In the genomic region with DNA sequence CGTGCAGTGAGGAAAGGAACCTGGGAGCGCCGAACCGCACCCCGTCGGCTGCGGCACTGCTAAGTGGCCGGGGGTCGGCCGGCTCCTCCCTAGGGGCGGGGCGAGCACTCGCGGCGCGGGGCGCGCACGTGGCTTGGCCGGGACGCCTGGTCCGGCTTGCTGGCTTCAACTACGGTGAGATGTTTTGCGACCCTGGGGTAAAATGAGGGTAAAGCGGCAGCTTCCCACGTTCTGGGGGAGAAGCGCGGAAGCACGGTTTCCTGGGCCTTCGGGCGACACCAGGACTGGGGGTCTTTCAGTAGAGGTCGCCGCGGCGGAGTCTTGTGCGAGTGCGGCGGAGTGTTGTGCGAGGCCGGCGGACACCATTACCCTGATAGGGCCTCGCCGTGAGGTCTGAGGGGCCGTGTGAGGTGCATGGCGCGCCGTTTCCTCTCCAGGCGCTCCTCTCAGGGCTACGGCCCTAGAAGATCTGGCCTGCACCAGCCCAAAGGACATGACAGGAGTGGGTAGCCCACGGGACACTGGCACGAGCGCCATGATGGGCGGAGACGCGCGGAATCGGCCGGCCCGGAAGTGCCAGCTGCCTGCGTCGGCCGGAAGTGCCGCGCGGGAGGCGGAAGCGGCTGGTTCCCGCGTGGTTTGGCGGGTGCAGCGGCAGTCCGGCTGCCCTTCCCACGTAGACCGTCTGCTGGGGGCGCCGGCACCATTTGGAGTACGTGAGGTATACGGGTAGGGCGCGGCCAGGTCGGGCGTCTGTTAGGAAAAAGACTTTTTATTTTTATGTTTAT, we compare ENCODE assay signal across 8 cellular contexts. TPM values are rescaled to one million over a fixed set of nuclear protein-coding genes. Genes with fewer than 3 reads are reported as not detected.
DNase-seq lines count a peak whose midpoint lies in the region; ATAC-seq and TF ChIP-seq lines count a peak whose summit lies in the region.

A gene with protein sequence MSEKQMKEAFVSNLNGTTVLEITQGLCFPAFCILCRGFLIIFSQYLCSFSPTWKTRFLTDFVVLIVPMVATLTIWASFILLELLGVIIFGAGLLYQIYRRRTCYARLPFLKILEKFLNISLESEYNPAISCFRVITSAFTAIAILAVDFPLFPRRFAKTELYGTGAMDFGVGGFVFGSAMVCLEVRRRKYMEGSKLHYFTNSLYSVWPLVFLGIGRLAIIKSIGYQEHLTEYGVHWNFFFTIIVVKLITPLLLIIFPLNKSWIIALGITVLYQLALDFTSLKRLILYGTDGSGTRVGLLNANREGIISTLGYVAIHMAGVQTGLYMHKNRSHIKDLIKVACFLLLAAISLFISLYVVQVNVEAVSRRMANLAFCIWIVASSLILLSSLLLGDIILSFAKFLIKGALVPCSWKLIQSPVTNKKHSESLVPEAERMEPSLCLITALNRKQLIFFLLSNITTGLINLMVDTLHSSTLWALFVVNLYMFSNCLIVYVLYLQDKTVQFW (plus strand): TSS at position 107 of the 788 bp plus-strand sequence. CDS start 2,115 bp downstream, outside the sequence.

- H3K27me3 ChIP-seq in PC-9 (ENCODE audit: insufficient read depth, low read depth), result no peaks in the 10 kb centered on the region
- no peaks in the 10 kb centered on the region for H3K27me3 ChIP-seq in mucosa of stomach (ENCODE audit: control insufficient read depth, insufficient read depth, low read length)

- H3K36me3 ChIP-seq in PC-9 (ENCODE audit: low read depth) (peaks cover 5% of the 10 kb centered on the region; the same call in 1 of the 2 replicates), mucosa of stomach (ENCODE audit: control insufficient read depth, insufficient read depth, low read length) (no peaks in the 10 kb centered on the region)

- POLR2A ChIA-PET in PC-9 (lab: Charles Lee; ENCODE audit: unreplicated experiment), result interaction anchor here (0.6 to 1.0 kb wide), 3 partner anchors 10 to 803 kb away, joined by 3 to 5 read pairs (median 3); a partner anchor contains a TSS

- intact Hi-C loops in PC-9 (cut with micrococcal nuclease; ENCODE audit: unreplicated experiment), result loop anchor here (1.0 to 2.0 kb wide), 2 partner anchors 9 to 48 kb away; a partner anchor contains a TSS

- H3F3A ChIP-seq in PC-9 (ENCODE audit: insufficient read depth, low read depth), result peaks cover 22% of the 10 kb centered on the region; the same call in 1 of the 2 replicates

- TF ChIP-seq CTCF in PC-9 (conservative IDR thresholded peaks at IDR 0.05) (no peak), epithelial cell of proximal tubule (conservative IDR thresholded peaks at IDR 0.05; ENCODE audit: low read depth, low read length) (no peak)

- peak; percentile 68 for ATAC-seq in GM21529 (IDR thresholded peaks at IDR 0.05; ENCODE audit: unreplicated experiment)

- peak within 1 kb of the TSS; percentile 98 for H2AFZ ChIP-seq in PC-9

- H3K9me2 ChIP-seq in PC-9 (ENCODE audit: insufficient read depth), result no peaks in the 10 kb centered on the region

- H3K4me1 ChIP-seq in PC-9 (replicated peaks; ENCODE audit: insufficient read depth) (peaks cover 15% of the 10 kb centered on the region; the same call in 1 of the 2 replicates), mucosa of stomach (ENCODE audit: control insufficient read depth, insufficient read depth, low read length) (peaks cover 8% of the 10 kb centered on the region)

- H3K4me2 ChIP-seq in PC-9, result peak within 1 kb of the TSS; percentile 94

- DNase-seq in DMS 273 treated with DMSO at 0.1 percent for 48 hours (lab: John Stamatoyannopoulos, UW) (peak; percentile 83), PC-9 (peak; percentile 82 to 93), activated T-cell treated with anti-CD3 and anti-CD28 coated beads for 48 hours (ENCODE audit: low read depth) (peak; percentile 89), epithelial cell of proximal tubule (ENCODE audit: low read depth) (no peak)
- DNase-seq in Jurkat, Clone E6-1 (ENCODE audit: low read depth, low spot score), result peak; percentile 84
- DNase-seq in stimulated activated CD8-positive, alpha-beta memory T cell treated with anti-CD3 and anti-CD28 coated beads, Interleukin-4, amount 100 ng/mL, for 48 hours, result peak; percentile 89

- peak within 1 kb of the TSS; percentile 87 for H3K4me3 ChIP-seq in Jurkat, Clone E6-1 (ENCODE audit: low read length)
- H3K4me3 ChIP-seq in PC-9, result peak within 1 kb of the TSS; percentile 99
- H3K4me3 ChIP-seq in epithelial cell of proximal tubule (ENCODE audit: low read depth, low read length), result peak within 1 kb of the TSS; percentile 66
- peak within 1 kb of the TSS; percentile 99 for H3K4me3 ChIP-seq in mucosa of stomach (ENCODE audit: low read length)

- no peaks in the 10 kb centered on the region for H4K20me1 ChIP-seq in PC-9 (ENCODE audit: insufficient read depth)

- peaks cover 49% of the 10 kb centered on the region for H3K79me2 ChIP-seq in PC-9 (ENCODE audit: low read depth)

- CTCF ChIA-PET in PC-9 (lab: Charles Lee), result no interaction called here

- no TSS peak for BruUV-seq in PC-9 (replicated peaks; lab: Mats Ljungman, UMichigan)

- H3K27ac ChIP-seq in PC-9, result peak within 1 kb of the TSS; percentile 91

- peak within 1 kb of the TSS; percentile 90 for H3K9ac ChIP-seq in mucosa of stomach (ENCODE audit: low read length)

- H3K9me3 ChIP-seq in PC-9 (ENCODE audit: insufficient read depth, low read depth) (no peaks in the 10 kb centered on the region), mucosa of stomach (ENCODE audit: control insufficient read depth, low read length) (no peaks in the 10 kb centered on the region)

RNA-seq across cellular contexts. Expression of the gene that starts here (rescaled TPM):
- 7.7 TPM for polyA plus RNA-seq in Jurkat, Clone E6-1 (2012; ENCODE audit: insufficient read depth, insufficient read length)
- total RNA-seq in PC-9 (2021) (6.3 and 8.0 TPM in 2 replicates), epithelial cell of proximal tubule (6.9 and 12.0 TPM in 2 replicates)
